10 cellular contexts compared by ENCODE assay signal in the genomic region with DNA sequence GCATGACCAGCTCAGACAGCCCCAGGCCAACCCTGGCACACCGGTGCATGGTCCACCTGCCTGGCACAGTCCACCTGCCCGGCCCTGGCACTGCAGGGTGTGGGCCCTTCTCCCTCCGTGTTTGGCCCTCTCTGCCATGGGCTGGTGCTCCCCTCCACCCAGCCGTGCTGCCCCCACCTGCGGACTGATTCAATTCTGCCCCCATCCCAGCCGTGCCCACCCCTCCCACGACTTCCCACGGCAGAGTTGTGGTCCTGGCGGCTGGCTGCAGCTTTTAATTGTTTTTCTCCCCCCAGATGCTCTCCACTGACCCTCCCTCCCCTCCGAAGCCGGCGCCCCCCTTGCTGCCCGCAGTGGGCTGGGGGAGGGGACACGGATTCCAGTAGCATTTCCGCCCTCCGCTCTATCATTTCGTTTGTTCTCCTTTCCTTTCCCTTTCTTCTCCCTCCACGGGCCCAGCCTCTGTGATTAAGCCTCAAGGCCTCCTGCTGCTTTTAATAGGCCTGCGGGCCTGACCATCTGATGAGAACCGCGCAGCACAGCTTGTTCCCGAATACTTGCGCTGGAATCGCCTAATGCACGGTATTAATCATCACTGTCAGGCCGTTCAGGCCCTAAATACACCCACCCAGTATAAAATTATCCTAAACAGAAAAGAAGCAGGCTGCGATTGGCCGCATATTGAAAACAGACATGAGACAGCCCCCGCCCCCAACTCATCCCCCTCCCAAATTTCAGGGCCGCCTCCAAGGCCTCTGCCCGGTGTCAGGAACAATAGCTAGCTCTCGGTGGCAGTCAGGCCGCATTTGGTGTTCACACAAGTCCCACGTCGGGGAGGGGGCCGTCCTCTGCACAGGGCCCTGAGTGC.
A peak's percentile ranks its signal among the peaks of the same experiment; 100 is the strongest.
DNase-seq lines count a peak whose midpoint lies in the region; ATAC-seq and TF ChIP-seq lines count a peak whose summit lies in the region.
"Had no signal": no experiment of that assay in that cellular context is flagged by ENCODE, and none has a peak within 500 bp of the region (broad histone marks: within the 10 kb centered on the region; RNA-seq: fewer than 3 reads in every experiment).

No MANE protein-coding gene starts in this region.

- no peaks in the 10 kb centered on the region for H3K36me3 Mint-ChIP-seq in glutamatergic neuron (ENCODE audit: unreplicated experiment)

- intact Hi-C loops in prostate gland (cut with DNase I), result loop anchor here (5.0 kb wide), 1 partner anchor 50 kb away; no protein-coding TSS in a partner anchor

- H3K27me3 Mint-ChIP-seq in glutamatergic neuron (ENCODE audit: unreplicated experiment), result peaks cover 6% of the 10 kb centered on the region

- no peak for TF ChIP-seq CTCF in glutamatergic neuron (IDR thresholded peaks at IDR 0.05; ENCODE audit: partially characterized antibody, unreplicated experiment)
- no peak for TF ChIP-seq CTCF in prostate gland (IDR thresholded peaks at IDR 0.05)

- H3K27me3 ChIP-seq in SJCRH30, result 0 out of 2 replicates have a peak, but pooled peaks cover 7% of the 10 kb centered on the region
- H3K27me3 ChIP-seq in prostate gland (replicated peaks; ENCODE audit: insufficient read depth), result peaks cover 9% of the 10 kb centered on the region
- H3K27me3 ChIP-seq: SJSA1 had no signal

- H3K4me3 ChIP-seq in SJCRH30 (no peak overlapping the region), prostate gland (no peak overlapping the region)
- H3K4me3 ChIP-seq: SJSA1 had no signal

- H3K9me3 ChIP-seq in SJCRH30 (replicated peaks) (no peaks in the 10 kb centered on the region), prostate gland (no peaks in the 10 kb centered on the region)
- H3K9me3 ChIP-seq: SJSA1 had no signal

- TF ChIP-seq POLR2A in prostate gland (IDR thresholded peaks at IDR 0.05), result no peak

- H3K36me3 ChIP-seq in SJCRH30, result no peaks in the 10 kb centered on the region
- no peaks in the 10 kb centered on the region for H3K36me3 ChIP-seq in prostate gland
- H3K36me3 ChIP-seq: SJSA1 had no signal

- peaks cover 8% of the 10 kb centered on the region for H3K4me1 Mint-ChIP-seq in glutamatergic neuron (ENCODE audit: low read depth, unreplicated experiment)

- in situ Hi-C loops in ACHN (cut with HindIII; ENCODE audit: low pct_ligation_motif_present, low pct_unique_long_range_greater_than_20kb, low sequenced_read_pairs), result no loop called here

- peaks cover 12% of the 10 kb centered on the region for H3K4me1 ChIP-seq in SJCRH30
- H3K4me1 ChIP-seq in prostate gland (replicated peaks), result peaks cover 11% of the 10 kb centered on the region
- H3K4me1 ChIP-seq: SJSA1 had no signal

- WGBS in prostate gland, result 9% methylated on average over 36 of the region's 36 CpGs

- ATAC-seq in HG03457 (IDR thresholded peaks at IDR 0.05; ENCODE audit: unreplicated experiment) (no peak), GM18519 (IDR thresholded peaks at IDR 0.05; ENCODE audit: low FRiP score, unreplicated experiment) (no peak)

- H3K27ac ChIP-seq in SJCRH30 (no peak overlapping the region), prostate gland (peak overlapping the region; percentile 59 to 77)
- H3K27ac ChIP-seq: SJSA1 had no signal

- peaks cover 2% of the 10 kb centered on the region for H3K9me3 Mint-ChIP-seq in glutamatergic neuron (ENCODE audit: unreplicated experiment)

- H3K4me3 Mint-ChIP-seq in glutamatergic neuron (ENCODE audit: unreplicated experiment), result peak overlapping the region; percentile 65

- peak overlapping the region; percentile 64 for H3K27ac Mint-ChIP-seq in glutamatergic neuron (ENCODE audit: unreplicated experiment)

- DNase-seq in DMS 273 treated with DMSO at 0.1 percent for 48 hours (lab: John Stamatoyannopoulos, UW) (peak; percentile 8), SJCRH30 (peak; percentile 57 to 75), glutamatergic neuron (peak; percentile 47), prostate gland (ENCODE audit: low spot score) (peak; percentile 35), ACHN (no peak)
- DNase-seq in activated CD4-positive, alpha-beta T cell treated with anti-CD3 and anti-CD28 coated beads, Interleukin-2, amount 50 U/mL, for 4 hours, result no peak
- DNase-seq: activated effector memory CD4-positive, alpha-beta T cell treated with anti-CD3 and anti-CD28 coated beads, Interleukin-2, amount 50 U/mL, for 16 hours had no signal

Comparison
In these comparisons a context has a peak if more than half of its experiments do, and no peak if none do; other contexts are left out.
1. DNase-seq: peak in DMS 273 treated with DMSO at 0.1 percent for 48 hours (single experiment), SJCRH30 (2 of 2), glutamatergic neuron (single experiment) and prostate gland (single experiment); none in activated CD4-positive, alpha-beta T cell treated with anti-CD3 and anti-CD28 coated beads, Interleukin-2, amount 50 U/mL, for 4 hours (0 of 2) and ACHN (single experiment).